Comparison of ENCODE assay signal across 18 cellular contexts in genomic region chr9:137748311-137748710, GRCh38.
DNase-seq lines count a peak whose midpoint lies in the region; ATAC-seq, FAIRE-seq and TF ChIP-seq lines count a peak whose summit lies in the region.
"Had no signal": no experiment of that assay in that cellular context is flagged by ENCODE, and none has a peak within 500 bp of the region (broad histone marks: within the 10 kb centered on the region; RNA-seq: fewer than 3 reads in every experiment).

No MANE protein-coding gene starts in this region.

- no peak for FAIRE-seq in kidney (lab: Jason Lieb, UNC)
- FAIRE-seq: H54 had no signal

- no peaks in the 10 kb centered on the region for H4K20me1 ChIP-seq in OCI-LY3 (ENCODE audit: insufficient read depth, low read length)

- H2AK5ac ChIP-seq in trophoblast cell (ENCODE audit: low read length), result no peak overlapping the region

- H3K4me3 ChIP-seq in OCI-LY3 (ENCODE audit: low read length), result no peak overlapping the region
- H3K4me3 ChIP-seq in kidney (ENCODE audit: low read length in 2 of 2), result no peak overlapping the region
- H3K4me3 ChIP-seq in trophoblast cell (ENCODE audit: low read depth, low read length), result no peak overlapping the region
- H3K4me3 ChIP-seq: BLaER1 treated with 17β-estradiol and CSF1 and Interleukin-3, amounts not matched to agents 10 nM and 100 nM; GM23338 had no signal

- TF ChIP-seq CTCF in OCI-LY3 (IDR thresholded peaks at IDR 0.05; ENCODE audit: low read depth, low read length), result no peak
- no peak for TF ChIP-seq CTCF in kidney (IDR thresholded peaks at IDR 0.05; ENCODE audit: borderline replicate concordance, extremely low read depth, insufficient read depth)

- no peak overlapping the region for H3K23ac ChIP-seq in trophoblast cell (ENCODE audit: low read length)

- TF ChIP-seq POLR2A in GM19193 (IDR thresholded peaks at IDR 0.05; ENCODE audit: extremely low read depth, insufficient read depth, insufficient read length), result peak; percentile 36

- H4K91ac ChIP-seq in trophoblast cell (ENCODE audit: low read depth, low read length), result no peak overlapping the region

- H4K12ac ChIP-seq in trophoblast cell (ENCODE audit: low read depth, low read length), result no peak overlapping the region

- H3K14ac ChIP-seq in trophoblast cell (ENCODE audit: low read length), result no peak overlapping the region

- peak overlapping the region; percentile 58 for H3K9ac ChIP-seq in OCI-LY3 (ENCODE audit: low read length)
- H3K9ac ChIP-seq in kidney (ENCODE audit: low read length in 2 of 2), result no peak overlapping the region
- no peak overlapping the region for H3K9ac ChIP-seq in trophoblast cell (ENCODE audit: low read length)
- H3K9ac ChIP-seq: BLaER1 treated with 17β-estradiol and CSF1 and Interleukin-3, amounts not matched to agents 10 nM and 100 nM had no signal

- H3K18ac ChIP-seq in trophoblast cell (ENCODE audit: low read length), result peak overlapping the region; percentile 19

- peak; percentile 71 for DNase-seq in kidney
- DNase-seq in trophoblast cell, result no peak
- no peak for DNase-seq in NCI-H146 (lab: John Stamatoyannopoulos, UW)
- DNase-seq in activated T-cell treated with anti-CD3 and anti-CD28 coated beads, Interleukin-2, amount 50 U/mL, for 4 hours, result no peak
- no peak for DNase-seq in NCI-H82 treated with DMSO at 0.1 percent for 48 hours (lab: John Stamatoyannopoulos, UW; ENCODE audit: unreplicated experiment)
- DNase-seq: Calu3; CD8-positive, alpha-beta T cell; DMS79 treated with DMSO at 0.1 percent for 48 hours; GF-D8; HCEC 1CT had no signal

- no peak overlapping the region for H2BK5ac ChIP-seq in trophoblast cell (ENCODE audit: low read depth, low read length, poor library complexity)

- no peak overlapping the region for H2BK120ac ChIP-seq in trophoblast cell (ENCODE audit: insufficient read depth, low read length, poor library complexity)

- no CpG with 5 or more reads among the region's 15 CpGs for WGBS in trophoblast cell (ENCODE audit: extremely low coverage, insufficient coverage, insufficient read length)

- peaks cover 2% of the 10 kb centered on the region for H3K79me1 ChIP-seq in trophoblast cell (ENCODE audit: low read length)

- H3K4me1 Mint-ChIP-seq in activated T-cell treated with anti-CD3 and anti-CD28 coated beads, Interleukin-2, amount 50 U/mL, for 4 hours (ENCODE audit: low read depth), result peaks cover 20% of the 10 kb centered on the region

- peaks cover 34% of the 10 kb centered on the region for H3K36me3 Mint-ChIP-seq in activated T-cell treated with anti-CD3 and anti-CD28 coated beads, Interleukin-2, amount 50 U/mL, for 4 hours (ENCODE audit: insufficient read depth)

- no peaks in the 10 kb centered on the region for H3K9me3 ChIP-seq in OCI-LY3 (ENCODE audit: insufficient read depth, low read length)
- no peaks in the 10 kb centered on the region for H3K9me3 ChIP-seq in kidney (ENCODE audit: control insufficient read depth in 1 of 2, low read length in 2 of 2)
- no peaks in the 10 kb centered on the region for H3K9me3 ChIP-seq in trophoblast cell (ENCODE audit: insufficient read depth, low read depth, low read length)

- H3K36me3 ChIP-seq in OCI-LY3 (replicated peaks; ENCODE audit: low read depth, low read length) (peaks cover 80% of the 10 kb centered on the region), kidney (ENCODE audit: control insufficient read depth in 1 of 2, insufficient read depth in 2 of 2, low read length in 2 of 2) (peaks cover 7 to 37% of the 10 kb centered on the region in 2 donors), trophoblast cell (ENCODE audit: control insufficient read depth in 1 of 2, insufficient read depth in 2 of 2, low read length in 2 of 2) (peaks cover 33 to 34% of the 10 kb centered on the region in 2 experiments)

- ATAC-seq in GM18858 (IDR thresholded peaks at IDR 0.05; ENCODE audit: unreplicated experiment), result no peak
- no peak for ATAC-seq in activated T-cell treated with anti-CD3 and anti-CD28 coated beads, Interleukin-2, amount 50 U/mL, for 4 hours
- ATAC-seq: CD8-positive, alpha-beta T cell; GM23338 had no signal

- H3K4ac ChIP-seq in trophoblast cell (ENCODE audit: low read depth, low read length), result no peak overlapping the region

- peaks cover 70% of the 10 kb centered on the region for H3K4me1 ChIP-seq in OCI-LY3 (ENCODE audit: low read length)
- H3K4me1 ChIP-seq in kidney (ENCODE audit: control insufficient read depth in 1 of 2, insufficient read depth in 1 of 2, low read depth in 1 of 2, low read length in 2 of 2), result peaks cover 0 to 11% of the 10 kb centered on the region in 2 donors
- H3K4me1 ChIP-seq in trophoblast cell (ENCODE audit: control insufficient read depth in 1 of 2, insufficient read depth in 2 of 2, low read length in 2 of 2), result peaks cover 7% of the 10 kb centered on the region in 2 experiments

- intact Hi-C loops in kidney (cut with DNase I), result no loop called here

- H3K4me2 ChIP-seq in OCI-LY3 (ENCODE audit: low read length) (peak overlapping the region; percentile 43), trophoblast cell (ENCODE audit: low read length) (no peak overlapping the region)
- H3K4me2 ChIP-seq: BLaER1 treated with 17β-estradiol and CSF1 and Interleukin-3, amounts not matched to agents 10 nM and 100 nM; GM23338 had no signal

- no peaks in the 10 kb centered on the region for H3K9me3 Mint-ChIP-seq in activated T-cell treated with anti-CD3 and anti-CD28 coated beads, Interleukin-2, amount 50 U/mL, for 4 hours
- H3K9me3 Mint-ChIP-seq: CD8-positive, alpha-beta T cell; GM23338 had no signal

- H2AFZ ChIP-seq in OCI-LY3 (ENCODE audit: low read depth, low read length) (no peak overlapping the region), trophoblast cell (ENCODE audit: insufficient read depth, low read length, poor library complexity) (no peak overlapping the region)
- H2AFZ ChIP-seq: GM23338 had no signal

- H4K8ac ChIP-seq in trophoblast cell (ENCODE audit: low read depth, low read length), result no peak overlapping the region

- H2BK12ac ChIP-seq in trophoblast cell (ENCODE audit: low read length), result no peak overlapping the region

- H3K27ac ChIP-seq in OCI-LY3 (ENCODE audit: low read length) (peak overlapping the region; percentile 97), kidney (ENCODE audit: low read depth in 2 of 2, low read length in 2 of 2) (no peak overlapping the region), trophoblast cell (ENCODE audit: low read depth, low read length) (no peak overlapping the region)
- H3K27ac ChIP-seq: BLaER1 treated with 17β-estradiol and CSF1 and Interleukin-3, amounts not matched to agents 10 nM and 100 nM; HL-60 had no signal

- no peak overlapping the region for H3K4me3 Mint-ChIP-seq in activated T-cell treated with anti-CD3 and anti-CD28 coated beads, Interleukin-2, amount 50 U/mL, for 4 hours
- H3K4me3 Mint-ChIP-seq: B cell; CD8-positive, alpha-beta T cell; GM23338 had no signal

- H3K27me3 ChIP-seq in OCI-LY3 (ENCODE audit: low read depth, low read length) (no peaks in the 10 kb centered on the region), trophoblast cell (ENCODE audit: insufficient read depth, low read length) (no peaks in the 10 kb centered on the region)
- H3K27me3 ChIP-seq: BLaER1 treated with 17β-estradiol and CSF1 and Interleukin-3, amounts not matched to agents 10 nM and 100 nM had no signal

- H3K27me3 Mint-ChIP-seq in activated T-cell treated with anti-CD3 and anti-CD28 coated beads, Interleukin-2, amount 50 U/mL, for 4 hours (ENCODE audit: low read depth), result no peaks in the 10 kb centered on the region
- H3K27me3 Mint-ChIP-seq: B cell had no signal

- H3K79me2 ChIP-seq in OCI-LY3 (ENCODE audit: low read length) (peaks cover 57% of the 10 kb centered on the region), trophoblast cell (ENCODE audit: control insufficient read depth, insufficient read depth, low read length, poor library complexity) (no peaks in the 10 kb centered on the region)
